8 cellular contexts compared by ENCODE assay signal in the genomic region with DNA sequence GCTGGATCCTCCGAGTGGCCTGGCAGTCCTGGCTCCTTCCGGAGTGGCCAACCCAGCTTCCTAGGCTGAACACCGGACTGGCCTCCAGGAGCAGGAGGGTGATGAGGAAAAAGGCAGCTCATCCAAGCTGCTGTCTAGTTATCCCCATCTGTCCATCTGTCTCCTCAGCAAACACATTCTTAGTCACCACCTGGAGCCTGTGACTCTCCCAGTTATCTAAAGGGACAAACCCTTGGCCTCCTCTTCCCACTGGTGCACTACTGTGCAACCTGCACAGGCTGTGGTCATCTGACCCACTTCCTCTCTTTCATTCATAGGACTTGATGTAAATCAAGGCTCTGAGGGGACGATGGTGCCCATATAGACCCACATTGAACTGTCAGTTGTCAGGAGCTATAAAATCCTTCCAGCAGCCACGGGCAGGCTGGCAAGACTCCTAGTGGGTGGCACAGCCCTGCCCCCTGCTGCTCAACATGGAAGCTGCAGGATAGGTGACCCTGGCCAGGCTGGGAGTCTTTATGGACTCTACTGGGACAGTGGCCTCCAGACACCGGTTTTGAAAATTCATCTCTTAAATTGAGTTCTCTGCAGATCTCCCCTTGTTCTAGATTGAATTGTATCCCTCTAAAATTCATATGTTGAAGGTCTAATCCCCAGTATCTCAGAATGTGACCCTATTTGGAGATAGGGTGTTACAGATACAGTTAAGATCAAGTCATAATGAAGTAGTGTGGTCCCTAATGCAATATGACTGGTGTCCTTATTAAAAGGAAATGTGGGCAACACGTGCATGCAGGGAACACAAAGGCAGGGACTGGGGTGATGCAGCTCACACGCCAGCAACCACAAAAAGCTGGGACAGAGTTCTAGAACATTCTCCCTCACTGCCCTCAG. TPM values are rescaled to one million over a fixed set of nuclear protein-coding genes. Genes with fewer than 3 reads are reported as not detected.
DNase-seq lines count a peak whose midpoint lies in the region; ATAC-seq and TF ChIP-seq lines count a peak whose summit lies in the region.

No MANE protein-coding gene starts in this region.

- H3K4me1 ChIP-seq in MM.1S (ENCODE audit: low read length) (no peaks in the 10 kb centered on the region), upper lobe of right lung (no peaks in the 10 kb centered on the region)

- no peak overlapping the region for H2AFZ ChIP-seq in MM.1S (ENCODE audit: low read length)

- H3K4me3 ChIP-seq in MM.1S (ENCODE audit: low read length) = no peak overlapping the region
- H3K4me3 ChIP-seq in upper lobe of right lung = no peak overlapping the region

- H3K9me2 ChIP-seq in MM.1S (replicated peaks; ENCODE audit: insufficient read depth, low read length) = no peaks in the 10 kb centered on the region

- peak; percentile 33 for DNase-seq in DMS153 treated with DMSO at 0.1 percent for 48 hours (lab: John Stamatoyannopoulos, UW; ENCODE audit: unreplicated experiment)
- DNase-seq in MM.1S = peak; percentile 72
- DNase-seq in SK-N-DZ (ENCODE audit: low spot score) = peak; percentile 78
- DNase-seq in activated naive CD4-positive, alpha-beta T cell (lab: John Stamatoyannopoulos, UW) = peak; percentile 59 to 78 (median 74)
- DNase-seq in globus pallidus (ENCODE audit: low spot score) = peak; percentile 77
- peak; percentile 83 for DNase-seq in pons (ENCODE audit: low spot score)
- peak; percentile 88 for DNase-seq in upper lobe of right lung

- TF ChIP-seq CTCF in MM.1S (IDR thresholded peaks at IDR 0.05; ENCODE audit: low read length) = peak; percentile 94
- peak; percentile 92 for TF ChIP-seq CTCF in upper lobe of right lung (IDR thresholded peaks at IDR 0.05)

- no peak overlapping the region for H3K4me2 ChIP-seq in MM.1S (ENCODE audit: low read depth, low read length)

- intact Hi-C loops in upper lobe of right lung (cut with DNase I) = no loop called here

- H3K9me3 ChIP-seq in MM.1S (replicated peaks; ENCODE audit: insufficient read depth, low read length) (no peaks in the 10 kb centered on the region), upper lobe of right lung (no peaks in the 10 kb centered on the region)

- H3K27me3 ChIP-seq in MM.1S (replicated peaks; ENCODE audit: insufficient read depth, low read length) (no peaks in the 10 kb centered on the region), upper lobe of right lung (no peaks in the 10 kb centered on the region)

- no peaks in the 10 kb centered on the region for H3K79me2 ChIP-seq in MM.1S (ENCODE audit: low read length)

- peak; percentile 68 for ATAC-seq in GM21825 (IDR thresholded peaks at IDR 0.05; ENCODE audit: unreplicated experiment)
- peak; percentile 99 for ATAC-seq in upper lobe of right lung

- H3F3A ChIP-seq in MM.1S (ENCODE audit: insufficient read depth, low read length) = no peaks in the 10 kb centered on the region

- H4K20me1 ChIP-seq in MM.1S (ENCODE audit: insufficient read depth, low read length) = no peaks in the 10 kb centered on the region

- no peak overlapping the region for H3K27ac ChIP-seq in MM.1S (ENCODE audit: low read length)
- no peak overlapping the region for H3K27ac ChIP-seq in upper lobe of right lung

- no peaks in the 10 kb centered on the region for H3K36me3 ChIP-seq in MM.1S (replicated peaks; ENCODE audit: insufficient read depth, low read length)
- no peaks in the 10 kb centered on the region for H3K36me3 ChIP-seq in upper lobe of right lung

- H3K9ac ChIP-seq in MM.1S (ENCODE audit: low read length) = no peak overlapping the region

RNA-seq across cellular contexts. Expression of gene DUSP2, which starts 29.3 kb away (rescaled TPM):
- 4.1 and 8.1 TPM in 2 replicates for polyA plus RNA-seq in SK-N-DZ (2014; cell fraction: cytosol; rRNA removed)
- 40.0 and 55.5 TPM in 2 replicates for polyA plus RNA-seq in SK-N-DZ (2014; cell fraction: nucleus; rRNA removed)
- total RNA-seq in upper lobe of right lung = 4.4 TPM

RNA-seq across cellular contexts. Expression of gene STARD7, which starts 34.1 kb away (rescaled TPM):
- 191 and 326 TPM in 2 replicates for polyA plus RNA-seq in SK-N-DZ (2014; cell fraction: cytosol; rRNA removed)
- 165 and 200 TPM in 2 replicates for polyA plus RNA-seq in SK-N-DZ (2014; cell fraction: nucleus; rRNA removed)
- 156 TPM for total RNA-seq in upper lobe of right lung

RNA-seq across cellular contexts. Expression of gene ASTL, which starts 36.2 kb away (rescaled TPM):
- polyA plus RNA-seq in SK-N-DZ (2014; cell fraction: cytosol; rRNA removed) = not detected in 2 replicates
- not detected in 2 replicates for polyA plus RNA-seq in SK-N-DZ (2014; cell fraction: nucleus; rRNA removed)
- not detected for total RNA-seq in upper lobe of right lung

RNA-seq across cellular contexts. Expression of gene ADRA2B, which starts 58.1 kb away (rescaled TPM):
- not detected in 2 replicates for polyA plus RNA-seq in SK-N-DZ (2014; cell fraction: cytosol; rRNA removed)
- polyA plus RNA-seq in SK-N-DZ (2014; cell fraction: nucleus; rRNA removed) = 0.27 and 0.30 TPM in 2 replicates
- 0.14 TPM for total RNA-seq in upper lobe of right lung

Comparison
In these comparisons a context has a peak if more than half of its experiments do, and no peak if none do; other contexts are left out.
1. DNase-seq: peak in every context shown above with its lines; median percentile 88 in upper lobe of right lung; 83 in pons; 78 in SK-N-DZ; 77 in globus pallidus; 74 in activated naive CD4-positive, alpha-beta T cell; 72 in MM.1S; 33 in DMS153 treated with DMSO at 0.1 percent for 48 hours.